Comparison of ENCODE assay signal across 18 cellular contexts in genomic region chr11:19984048-19984742, GRCh38.
DNase-seq lines count a peak whose midpoint lies in the region; ATAC-seq and TF ChIP-seq lines count a peak whose summit lies in the region.
"Had no signal": no experiment of that assay in that cellular context is flagged by ENCODE, and none has a peak within 500 bp of the region (broad histone marks: within the 10 kb centered on the region; RNA-seq: fewer than 3 reads in every experiment).

No MANE protein-coding gene starts in this region.

- peaks cover 15% of the 10 kb centered on the region for H3K4me1 ChIP-seq in Karpas-422 (ENCODE audit: low read length)
- H3K4me1 ChIP-seq in hepatocyte (ENCODE audit: insufficient read depth) = peaks cover 53% of the 10 kb centered on the region
- peaks cover 58 to 93% of the 10 kb centered on the region in 2 donors for H3K4me1 ChIP-seq in thyroid gland

- H3K4me2 ChIP-seq in Karpas-422 (ENCODE audit: low read depth, low read length, poor library complexity, severe bottlenecking) = no peak overlapping the region
- no peak overlapping the region for H3K4me2 ChIP-seq in hepatocyte

- no peak overlapping the region for H3K9ac ChIP-seq in Karpas-422 (ENCODE audit: low read length)

- H3K36me3 ChIP-seq in Karpas-422 (ENCODE audit: insufficient read depth, low read length) = no peaks in the 10 kb centered on the region
- no peaks in the 10 kb centered on the region for H3K36me3 ChIP-seq in hepatocyte (replicated peaks; ENCODE audit: insufficient read depth, low read depth)
- H3K36me3 ChIP-seq in thyroid gland = no peaks in the 10 kb centered on the region

- H2AFZ ChIP-seq in Karpas-422 (ENCODE audit: low read length) (no peak overlapping the region), hepatocyte (no peak overlapping the region)

- TF ChIP-seq CTCF in hepatocyte (IDR thresholded peaks at IDR 0.05; ENCODE audit: poor library complexity) (no peak), thyroid gland (IDR thresholded peaks at IDR 0.05) (no peak)

- H3K9me2 ChIP-seq in Karpas-422 (replicated peaks; ENCODE audit: insufficient read depth, low read length) = no peaks in the 10 kb centered on the region
- no peaks in the 10 kb centered on the region for H3K9me2 ChIP-seq in hepatocyte (replicated peaks; ENCODE audit: insufficient read depth)

- no peaks in the 10 kb centered on the region for H3K27me3 ChIP-seq in Karpas-422 (ENCODE audit: low read length)
- no peaks in the 10 kb centered on the region for H3K27me3 ChIP-seq in hepatocyte
- H3K27me3 ChIP-seq in thyroid gland = no peaks in the 10 kb centered on the region
- H3K27me3 ChIP-seq: tibial nerve had no signal

- no peaks in the 10 kb centered on the region for H3K9me3 ChIP-seq in Karpas-422 (ENCODE audit: low read length)
- H3K9me3 ChIP-seq in hepatocyte (ENCODE audit: low read depth) = no peaks in the 10 kb centered on the region
- H3K9me3 ChIP-seq in thyroid gland = no peaks in the 10 kb centered on the region
- H3K9me3 ChIP-seq: Caco-2, tibial nerve had no signal

- DNase-seq in Karpas-422 = peak; percentile 56
- DNase-seq in hepatocyte (ENCODE audit: low spot score) = no peak
- DNase-seq in thyroid gland = peak in 1 of 2 donors; percentile 26
- no peak for DNase-seq in dermis blood vessel endothelial cell
- no peak for DNase-seq in NCI-H2029 treated with DMSO at 0.1 percent for 48 hours (lab: John Stamatoyannopoulos, UW)
- DNase-seq: activated CD4-positive, alpha-beta T cell treated with anti-CD3 and anti-CD28 coated beads, Interleukin-2, amount 10 ng/mL, durations not matched to agents 7 days and 5 days; activated CD8-positive, alpha-beta memory T cell treated with anti-CD3 and anti-CD28 coated beads, Interleukin-2, amount 50 U/mL, for 4 hours; activated gamma-delta T cell; Caco-2; NCI-H1105 treated with DMSO at 0.1 percent for 48 hours; NCI-H2171 treated with DMSO at 0.1 percent for 48 hours; NCI-H82; Right ventricle myocardium superior; T-helper 1 cell had no signal

- no peaks in the 10 kb centered on the region; the same call in 1 of the 2 replicates for H4K20me1 ChIP-seq in Karpas-422 (ENCODE audit: insufficient read depth, low read depth, low read length)
- H4K20me1 ChIP-seq in hepatocyte (ENCODE audit: insufficient read depth, poor library complexity, severe bottlenecking) = no peaks in the 10 kb centered on the region

- no peak overlapping the region for H3K27ac ChIP-seq in Karpas-422 (ENCODE audit: low read length)
- H3K27ac ChIP-seq in hepatocyte = peak overlapping the region; percentile 95
- H3K27ac ChIP-seq in thyroid gland = peak overlapping the region; percentile 48 to 81 (median 69)
- H3K27ac ChIP-seq: tibial nerve had no signal

- intact Hi-C loops in thyroid gland (cut with DNase I) = no loop called here

- no peaks in the 10 kb centered on the region for H3K79me2 ChIP-seq in Karpas-422 (ENCODE audit: low read length)
- peaks cover 7% of the 10 kb centered on the region for H3K79me2 ChIP-seq in hepatocyte

- no peak for TF ChIP-seq POLR2A in thyroid gland (IDR thresholded peaks at IDR 0.05)

- H3K4me3 ChIP-seq in Karpas-422 (ENCODE audit: low read length) (no peak overlapping the region), hepatocyte (no peak overlapping the region), thyroid gland (replicated peaks in 1 of 3) (no peak overlapping the region)
- H3K4me3 ChIP-seq: tibial nerve had no signal

- ATAC-seq in GM21786 (IDR thresholded peaks at IDR 0.05; ENCODE audit: unreplicated experiment) = peak; percentile 29
- no peak for ATAC-seq in HG03521 (IDR thresholded peaks at IDR 0.05; ENCODE audit: unreplicated experiment)
- no peak for ATAC-seq in HG02763 (IDR thresholded peaks at IDR 0.05; ENCODE audit: unreplicated experiment)

- 96% methylated on average over 8 of the region's 8 CpGs for WGBS in hepatocyte (ENCODE audit: low lambda C conversion rate, missing lambda C conversion rate)
- 86 to 87% methylated on average over 8 of the region's 8 CpGs for WGBS in thyroid gland, 2 donors
